Comparison of ENCODE assay signal across 15 cellular contexts in genomic region chr13:99144306-99144705, GRCh38. TPM values are rescaled to one million over a fixed set of nuclear protein-coding genes. Genes with fewer than 3 reads are reported as not detected.
A peak's percentile ranks its signal among the peaks of the same experiment; 100 is the strongest.
DNase-seq lines count a peak whose midpoint lies in the region; ATAC-seq and TF ChIP-seq lines count a peak whose summit lies in the region.
"Had no signal": no experiment of that assay in that cellular context is flagged by ENCODE, and none has a peak within 500 bp of the region (broad histone marks: within the 10 kb centered on the region; RNA-seq: fewer than 3 reads in every experiment).

No MANE protein-coding gene starts in this region.

- TF ChIP-seq POLR2A in sigmoid colon (IDR thresholded peaks at IDR 0.05), result no peak

- H3K27me3 ChIP-seq in GM06990 (replicated peaks; ENCODE audit: control insufficient read depth, insufficient read depth, low read length), result no peaks in the 10 kb centered on the region
- no peaks in the 10 kb centered on the region for H3K27me3 ChIP-seq in sigmoid colon
- H3K27me3 ChIP-seq: ascending aorta had no signal

- no peaks in the 10 kb centered on the region for H3K9me3 ChIP-seq in sigmoid colon

- TF ChIP-seq EP300 in sigmoid colon (IDR thresholded peaks at IDR 0.05), result no peak

- TF ChIP-seq CTCF in GM06990 (IDR thresholded peaks at IDR 0.05; ENCODE audit: insufficient read depth, low read length, poor library complexity, severe bottlenecking) (no peak), sigmoid colon (IDR thresholded peaks at IDR 0.05) (no peak)

- H3K4me1 ChIP-seq in sigmoid colon, result no peaks in the 10 kb centered on the region
- H3K4me1 ChIP-seq: ascending aorta had no signal

- H3K4me3 ChIP-seq in GM06990 (replicated peaks; ENCODE audit: low read depth, low read length) (no peak overlapping the region), sigmoid colon (no peak overlapping the region)
- H3K4me3 ChIP-seq: ascending aorta, SK-N-MC had no signal

- no peak overlapping the region for H3K27ac ChIP-seq in sigmoid colon
- H3K27ac ChIP-seq: ascending aorta, SK-N-MC had no signal

- intact Hi-C loops in sigmoid colon (cut with DNase I), result no loop called here

- DNase-seq in GM06990 (ENCODE audit: extremely low read depth, insufficient read length) (peak; percentile 44), RPMI8226 (peak; percentile 28), sigmoid colon (no peak), NCI-H146 treated with DMSO at 0.1 percent for 48 hours (lab: John Stamatoyannopoulos, UW; ENCODE audit: unreplicated experiment) (no peak), DMS 273 treated with DMSO at 0.1 percent for 48 hours (lab: John Stamatoyannopoulos, UW) (no peak)
- DNase-seq: activated CD4-positive, alpha-beta T cell treated with anti-CD3 and anti-CD28 coated beads for 36 hours; EL; mesendoderm; NCI-H1105; NCI-H748 treated with DMSO at 0.1 percent for 48 hours had no signal

- 54 to 82% methylated on average over 6 of the region's 6 CpGs for WGBS in sigmoid colon, 2 donors

- no peaks in the 10 kb centered on the region for H3K36me3 ChIP-seq in GM06990 (ENCODE audit: control insufficient read depth, insufficient read depth, low read length)
- H3K36me3 ChIP-seq in sigmoid colon, result no peaks in the 10 kb centered on the region
- H3K36me3 ChIP-seq: ascending aorta had no signal

- ATAC-seq in GM19463 (IDR thresholded peaks at IDR 0.05; ENCODE audit: unreplicated experiment), result peak; percentile 79
- peak; percentile 55 for ATAC-seq in HG03196 (IDR thresholded peaks at IDR 0.05; ENCODE audit: unreplicated experiment)
- no peak for ATAC-seq in GM21367 (IDR thresholded peaks at IDR 0.05; ENCODE audit: unreplicated experiment)
- ATAC-seq: activated CD4-positive, alpha-beta T cell treated with anti-CD3 and anti-CD28 coated beads for 36 hours had no signal

RNA-seq across cellular contexts. Expression of gene UBAC2, which starts 56.3 kb away (rescaled TPM):
- 10 to 100 TPM; 47.4 to 54.6 (median 49.2) TPM for total RNA-seq in sigmoid colon
- 10 to 100 TPM; 31.8 to 73.9 (median 43.0) TPM for polyA plus RNA-seq in sigmoid colon

Comparison
In these comparisons a context has a peak if more than half of its experiments do, and no peak if none do; other contexts are left out.
1. DNase-seq: peak in GM06990 (single experiment) and RPMI8226 (single experiment); none in sigmoid colon (single experiment), NCI-H146 treated with DMSO at 0.1 percent for 48 hours (single experiment) and DMS 273 treated with DMSO at 0.1 percent for 48 hours (single experiment).